ENCODE assay signal across 10 cellular contexts in the genomic region with DNA sequence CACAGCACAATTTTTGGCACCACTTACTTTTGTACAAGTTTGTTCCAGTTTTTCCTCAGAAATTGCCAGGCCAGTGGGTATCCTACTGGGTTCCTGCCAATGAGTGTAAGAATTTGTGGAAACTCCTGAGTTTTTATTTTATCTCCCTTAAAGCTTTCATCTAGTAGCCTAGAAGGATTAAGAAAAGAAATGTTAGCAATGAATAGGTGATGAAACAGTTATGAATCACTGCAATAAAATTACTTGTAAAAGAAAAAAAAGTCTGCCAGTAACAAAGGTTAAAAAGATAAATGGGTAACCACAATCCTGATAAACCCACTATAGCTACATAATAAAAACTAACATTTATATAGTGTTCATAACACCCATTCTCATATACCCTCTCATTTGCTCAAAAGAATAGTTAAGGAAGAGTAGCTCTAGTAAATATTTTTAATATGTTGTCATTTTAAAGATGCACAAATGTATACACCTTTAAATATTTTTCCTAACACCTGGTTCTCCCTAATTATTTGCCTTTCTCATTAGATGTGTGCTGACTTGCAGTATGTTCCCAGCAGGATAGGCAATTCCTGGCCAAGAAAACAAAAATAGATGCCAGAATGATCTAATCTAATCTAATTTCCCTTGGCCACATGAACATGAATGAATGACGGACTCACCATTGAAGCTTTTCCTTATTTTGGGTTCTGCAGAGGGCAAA. TPM values are rescaled to one million over a fixed set of nuclear protein-coding genes. Genes with fewer than 3 reads are reported as not detected.
A peak's percentile ranks its signal among the peaks of the same experiment; 100 is the strongest.
DNase-seq lines count a peak whose midpoint lies in the region; ATAC-seq and TF ChIP-seq lines count a peak whose summit lies in the region.
"Had no signal": no experiment of that assay in that cellular context is flagged by ENCODE, and none has a peak within 500 bp of the region (broad histone marks: within the 10 kb centered on the region; RNA-seq: fewer than 3 reads in every experiment).

No MANE protein-coding gene starts in this region.

- TF ChIP-seq CTCF in Caco-2 (IDR thresholded peaks at IDR 0.05; ENCODE audit: insufficient read depth in 1 of 2, low read depth in 1 of 2, low read length in 1 of 2, severe bottlenecking in 1 of 2, unreplicated experiment in 1 of 2), result no peak
- no peak for TF ChIP-seq CTCF in chondrocyte (IDR thresholded peaks at IDR 0.05)
- no peak for TF ChIP-seq CTCF in natural killer cell (IDR thresholded peaks at IDR 0.05)
- TF ChIP-seq CTCF in testis (IDR thresholded peaks at IDR 0.05), result no peak

- H3K27me3 Mint-ChIP-seq in Caco-2 (ENCODE audit: insufficient read depth, unreplicated experiment) (no peaks in the 10 kb centered on the region), chondrocyte (ENCODE audit: low read depth) (no peaks in the 10 kb centered on the region), natural killer cell (ENCODE audit: low read depth in 2 of 2) (no peaks in the 10 kb centered on the region)

- ATAC-seq in natural killer cell (no peak), GM18870 (IDR thresholded peaks at IDR 0.05; ENCODE audit: unreplicated experiment) (no peak), HG03432 (IDR thresholded peaks at IDR 0.05; ENCODE audit: unreplicated experiment) (no peak)
- ATAC-seq: body of pancreas had no signal

- CTCF ChIA-PET in Caco-2 (lab: Charles Lee), result interaction anchor here (1.7 kb wide), 1 partner anchor 26 kb away, joined by 3 read pairs; the partner anchor contains the start of gene ERAP1

- H3K36me3 Mint-ChIP-seq in Caco-2 (ENCODE audit: insufficient read depth, unreplicated experiment), result peaks cover 84% of the 10 kb centered on the region
- peaks cover 29% of the 10 kb centered on the region for H3K36me3 Mint-ChIP-seq in chondrocyte (ENCODE audit: low read depth)
- peaks cover 18% of the 10 kb centered on the region for H3K36me3 Mint-ChIP-seq in natural killer cell

- peaks cover 25% of the 10 kb centered on the region for H3K4me1 Mint-ChIP-seq in Caco-2 (ENCODE audit: low read depth, unreplicated experiment)
- H3K4me1 Mint-ChIP-seq in chondrocyte (ENCODE audit: low read depth), result peaks cover 21% of the 10 kb centered on the region
- peaks cover 5 to 11% of the 10 kb centered on the region in 2 donors for H3K4me1 Mint-ChIP-seq in natural killer cell

- H3K36me3 ChIP-seq in Caco-2 (ENCODE audit: control insufficient read depth, insufficient read depth, low read length) (peaks cover 4% of the 10 kb centered on the region), testis (ENCODE audit: low read depth, missing control alignments) (no peaks in the 10 kb centered on the region)

- H3K27ac Mint-ChIP-seq in Caco-2 (ENCODE audit: unreplicated experiment) (peak overlapping the region; percentile 2), chondrocyte (ENCODE audit: unreplicated experiment) (peak overlapping the region; percentile 67), natural killer cell (peak overlapping the region; percentile 24 to 72)

- DNase-seq in Caco-2 (no peak), NCI-H446 (lab: John Stamatoyannopoulos, UW) (peak; percentile 26 to 67), chondrocyte (ENCODE audit: low spot score) (no peak), natural killer cell (no peak), testis (no peak), germinal center (ENCODE audit: low spot score) (no peak)
- DNase-seq: body of pancreas, T-helper 2 cell had no signal

- no peak for TF ChIP-seq POLR2A in testis (IDR thresholded peaks at IDR 0.05)

- H3K9me3 ChIP-seq in Caco-2 (no peaks in the 10 kb centered on the region), testis (no peaks in the 10 kb centered on the region)
- H3K9me3 ChIP-seq: body of pancreas had no signal

- H3K4me3 Mint-ChIP-seq in Caco-2 (ENCODE audit: unreplicated experiment) (no peak overlapping the region), chondrocyte (ENCODE audit: unreplicated experiment) (no peak overlapping the region), natural killer cell (no peak overlapping the region)

- H3K27me3 ChIP-seq in Caco-2 (replicated peaks; ENCODE audit: control insufficient read depth, insufficient read depth, low read length) (no peaks in the 10 kb centered on the region), testis (no peaks in the 10 kb centered on the region)
- H3K27me3 ChIP-seq: body of pancreas had no signal

- BruUV-seq in Caco-2 (replicated peaks; lab: Mats Ljungman, UMichigan), result no TSS peak

- WGBS in testis, 2 donors, result 44% methylated on average over 1 of the region's 1 CpG

- intact Hi-C loops in Caco-2 (cut with micrococcal nuclease; ENCODE audit: unreplicated experiment), result no loop called here
- intact Hi-C loops in natural killer cell (cut with micrococcal nuclease), result no loop called here
- intact Hi-C loops in testis (cut with DNase I; ENCODE audit: low total_unique reads), result no loop called here

- H3K9me3 Mint-ChIP-seq in Caco-2 (ENCODE audit: unreplicated experiment) (no peaks in the 10 kb centered on the region), chondrocyte (ENCODE audit: low read depth) (peaks cover 3% of the 10 kb centered on the region), natural killer cell (no peaks in the 10 kb centered on the region)

- H3K4me3 ChIP-seq in Caco-2 (ENCODE audit: low read depth, low read length), result no peak overlapping the region
- no peak overlapping the region for H3K4me3 ChIP-seq in testis
- H3K4me3 ChIP-seq: body of pancreas had no signal

- POLR2A ChIA-PET in Caco-2 (lab: Charles Lee), result no interaction called here

- no peak overlapping the region for H3K27ac ChIP-seq in testis

- H3K4me1 ChIP-seq in Caco-2, result peaks cover 26% of the 10 kb centered on the region
- H3K4me1 ChIP-seq in testis, result peaks cover 10% of the 10 kb centered on the region

RNA-seq across cellular contexts. Expression of gene ERAP1, which starts 26.6 kb away (rescaled TPM):
- total RNA-seq in Caco-2 (2022), result 31.8 and 32.0 TPM in 2 replicates
- 34.6 to 58.5 TPM (median 36.5 TPM) in 3 replicates for total RNA-seq in chondrocyte
- total RNA-seq in natural killer cell, result 100 to 1,000 TPM; 109 to 158 (median 112) TPM
- total RNA-seq in testis, result 10 to 100 TPM; 14.3 to 16.5 TPM
- 22.7 TPM for polyA plus RNA-seq in testis (ENCODE audit: insufficient read depth, low read depth, low replicate concordance)

Comparison
In these comparisons a context has a peak if more than half of its experiments do, and no peak if none do; other contexts are left out.
1. DNase-seq: peak in NCI-H446 (2 of 2); none in Caco-2 (0 of 2), chondrocyte (single experiment), natural killer cell (single experiment), testis (single experiment) and germinal center (single experiment).
2. H3K27ac Mint-ChIP-seq: peak in every context shown above with its lines; median percentile 67 in chondrocyte; 48 in natural killer cell; 2 in Caco-2.